15 cellular contexts compared by ENCODE assay signal in the genomic region with DNA sequence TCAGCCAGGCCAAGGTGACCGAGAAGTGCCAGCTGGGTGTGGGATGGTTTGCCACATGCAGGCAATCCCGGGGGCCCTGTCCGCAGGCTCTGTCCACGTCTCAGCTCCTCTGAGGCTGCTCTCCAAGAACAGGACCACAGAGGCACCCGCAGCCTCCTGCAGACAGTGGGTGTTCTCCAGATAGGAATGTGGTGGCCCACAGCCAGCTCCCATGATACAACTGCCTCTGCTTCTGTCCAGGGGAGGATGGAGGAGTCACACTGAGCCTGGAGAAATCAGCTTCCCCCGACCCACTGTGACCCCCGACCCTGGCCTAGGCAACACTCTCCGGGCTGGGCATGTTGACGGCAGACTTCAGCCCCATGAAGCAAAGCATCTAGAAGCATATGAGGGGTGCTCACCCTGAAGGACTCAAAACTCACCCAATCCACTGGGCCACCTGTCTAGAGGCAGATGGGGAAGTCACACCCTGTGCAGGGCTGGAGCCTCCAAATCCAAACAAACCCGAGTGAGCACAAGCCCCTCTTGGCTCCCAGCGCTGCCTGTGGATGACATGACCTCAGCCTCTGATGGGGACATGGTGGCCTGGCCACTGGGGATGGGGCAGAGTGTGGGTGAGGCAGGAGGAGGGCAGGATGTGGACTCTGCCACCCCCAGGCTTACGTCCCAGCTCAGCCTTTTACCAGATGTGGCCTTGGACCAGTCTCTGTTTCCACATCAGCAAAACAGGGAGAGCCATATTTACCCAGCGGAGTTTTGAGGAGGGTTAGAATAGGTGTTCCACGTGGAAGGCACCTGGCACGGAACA.
DNase-seq lines count a peak whose midpoint lies in the region; ATAC-seq, FAIRE-seq and TF ChIP-seq lines count a peak whose summit lies in the region.
"Had no signal": no experiment of that assay in that cellular context is flagged by ENCODE, and none has a peak within 500 bp of the region (broad histone marks: within the 10 kb centered on the region; RNA-seq: fewer than 3 reads in every experiment).

No MANE protein-coding gene starts in this region.

- H4K8ac ChIP-seq in mesenchymal stem cell (ENCODE audit: low read length) = no peak overlapping the region

- no peak overlapping the region for H3K18ac ChIP-seq in mesenchymal stem cell (ENCODE audit: low read depth in 1 of 2, low read length in 2 of 2)

- no peak overlapping the region for H3K27ac Mint-ChIP-seq in CD8-positive, alpha-beta T cell
- H3K27ac Mint-ChIP-seq in activated T-helper 17 cell treated with anti-CD3 and anti-CD28 coated beads, Interleukin-2, amount 50 U/mL, for 72 hours = no peak overlapping the region
- H3K27ac Mint-ChIP-seq: activated T-cell treated with anti-CD3 and anti-CD28 coated beads, Interleukin-2, amount 50 U/mL, for 72 hours had no signal

- no peak overlapping the region for H3K4ac ChIP-seq in mesenchymal stem cell (ENCODE audit: low read depth in 1 of 2, low read length in 2 of 2)

- H2AK5ac ChIP-seq in mesenchymal stem cell (ENCODE audit: low read length, severe bottlenecking) = peak overlapping the region; percentile 4

- no peaks in the 10 kb centered on the region for H3K27me3 Mint-ChIP-seq in CD8-positive, alpha-beta T cell (ENCODE audit: low read depth)
- peaks cover 3% of the 10 kb centered on the region for H3K27me3 Mint-ChIP-seq in activated T-helper 17 cell treated with anti-CD3 and anti-CD28 coated beads, Interleukin-2, amount 50 U/mL, for 72 hours

- H3K4me1 ChIP-seq in body of pancreas (no peaks in the 10 kb centered on the region), mesenchymal stem cell (ENCODE audit: control insufficient read depth, insufficient read depth, low read depth, low read length) (peaks cover 47% of the 10 kb centered on the region)
- H3K4me1 ChIP-seq in CD8-positive, alpha-beta T cell (ENCODE audit: insufficient read depth, low read length) = no peaks in the 10 kb centered on the region

- H3K4me1 Mint-ChIP-seq in CD8-positive, alpha-beta T cell (ENCODE audit: low read depth) = no peaks in the 10 kb centered on the region
- no peaks in the 10 kb centered on the region for H3K4me1 Mint-ChIP-seq in activated T-helper 17 cell treated with anti-CD3 and anti-CD28 coated beads, Interleukin-2, amount 50 U/mL, for 72 hours

- H3K79me1 ChIP-seq in mesenchymal stem cell (replicated peaks; ENCODE audit: low read length, poor library complexity, severe bottlenecking) = no peaks in the 10 kb centered on the region

- H3K36me3 Mint-ChIP-seq in CD8-positive, alpha-beta T cell = no peaks in the 10 kb centered on the region
- H3K36me3 Mint-ChIP-seq in activated T-helper 17 cell treated with anti-CD3 and anti-CD28 coated beads, Interleukin-2, amount 50 U/mL, for 72 hours (ENCODE audit: low read depth) = no peaks in the 10 kb centered on the region

- no peak overlapping the region for H3K23ac ChIP-seq in mesenchymal stem cell (ENCODE audit: low read length in 2 of 2)

- H2AFZ ChIP-seq in mesenchymal stem cell (ENCODE audit: low read depth, low read length) = no peak overlapping the region

- no peak overlapping the region for H2BK12ac ChIP-seq in mesenchymal stem cell (ENCODE audit: low read length in 2 of 2)

- POLR2A ChIA-PET in CD8-positive, alpha-beta T cell (lab: Charles Lee) = no interaction called here

- TF ChIP-seq CTCF in body of pancreas (IDR thresholded peaks at IDR 0.05) = no peak
- TF ChIP-seq CTCF in CD8-positive, alpha-beta T cell (IDR thresholded peaks at IDR 0.05) = no peak

- H3K4me3 ChIP-seq in body of pancreas (no peak overlapping the region), mesenchymal stem cell (ENCODE audit: insufficient read depth in 1 of 2, low read depth in 1 of 2, low read length in 2 of 2) (no peak overlapping the region)
- H3K4me3 ChIP-seq in CD8-positive, alpha-beta T cell (ENCODE audit: low read depth, low read length) = no peak overlapping the region

- ATAC-seq in body of pancreas (no peak), HG03469 (IDR thresholded peaks at IDR 0.05; ENCODE audit: unreplicated experiment) (no peak)
- ATAC-seq in CD8-positive, alpha-beta T cell = no peak
- no peak for ATAC-seq in activated T-helper 17 cell treated with anti-CD3 and anti-CD28 coated beads, Interleukin-2, amount 50 U/mL, for 72 hours (replicated peaks)
- ATAC-seq: activated T-cell treated with anti-CD3 and anti-CD28 coated beads, Interleukin-2, amount 50 U/mL, for 72 hours had no signal

- TF ChIP-seq POLR2A in body of pancreas (IDR thresholded peaks at IDR 0.05) = no peak

- FAIRE-seq in HTR-8/SVneo (lab: Jason Lieb, UNC) = no peak
- FAIRE-seq: bronchial epithelial cell had no signal

- H3K27ac ChIP-seq in body of pancreas (no peak overlapping the region), mesenchymal stem cell (ENCODE audit: low read length, poor library complexity, severe bottlenecking) (no peak overlapping the region)
- no peak overlapping the region for H3K27ac ChIP-seq in CD8-positive, alpha-beta T cell (ENCODE audit: low read depth, low read length)
- H3K27ac ChIP-seq: HL-60 had no signal

- no peak overlapping the region for H2BK120ac ChIP-seq in mesenchymal stem cell (ENCODE audit: low read depth, low read length)

- no peak overlapping the region for H2BK5ac ChIP-seq in mesenchymal stem cell (ENCODE audit: low read depth, low read length, poor library complexity, severe bottlenecking)

- H3K9ac ChIP-seq in mesenchymal stem cell (ENCODE audit: low read length) = no peak overlapping the region

- CTCF ChIA-PET in CD8-positive, alpha-beta T cell (lab: Charles Lee) = interaction anchor here (0.6 kb wide), 1 partner anchor 141 kb away, joined by 3 read pairs; no protein-coding TSS in a partner anchor

- peak; percentile 81 for DNase-seq in A172 (ENCODE audit: low spot score)
- peak; percentile 59 for DNase-seq in HTR-8/SVneo (ENCODE audit: insufficient read length, low spot score)
- peak; percentile 17 to 47 (median 32) for DNase-seq in body of pancreas
- DNase-seq in mesenchymal stem cell = no peak
- DNase-seq in CD8-positive, alpha-beta T cell = no peak
- DNase-seq in DMS153 (lab: John Stamatoyannopoulos, UW) = no peak
- DNase-seq: activated CD4-positive, CD25-positive, alpha-beta regulatory T cell treated with anti-CD3 and anti-CD28 coated beads, Interleukin-2, amount 50 U/mL, for 72 hours; activated T-cell treated with anti-CD3 and anti-CD28 coated beads, Interleukin-2, amount 50 U/mL, for 72 hours; GDM1; NCI-H510A; trophoblast cell had no signal

- no peaks in the 10 kb centered on the region for H3K27me3 ChIP-seq in body of pancreas
- H3K27me3 ChIP-seq in mesenchymal stem cell (ENCODE audit: control insufficient read depth in 1 of 2, insufficient read depth in 1 of 2, low read length in 2 of 2) = peaks cover 0 to 63% of the 10 kb centered on the region in 2 experiments
- no peaks in the 10 kb centered on the region for H3K27me3 ChIP-seq in CD8-positive, alpha-beta T cell (ENCODE audit: insufficient read depth, low read length)

- H3K4me2 ChIP-seq in mesenchymal stem cell (ENCODE audit: low read length, poor library complexity, severe bottlenecking) = no peak overlapping the region

- H4K91ac ChIP-seq in mesenchymal stem cell (ENCODE audit: low read length) = peak overlapping the region; percentile 25

- no peaks in the 10 kb centered on the region for H3K36me3 ChIP-seq in body of pancreas (replicated peaks in 1 of 2; ENCODE audit: insufficient read depth in 1 of 2, low read depth in 2 of 2)
- H3K36me3 ChIP-seq in mesenchymal stem cell (ENCODE audit: control insufficient read depth in 1 of 2, insufficient read depth in 2 of 2, low read depth in 1 of 2, low read length in 2 of 2) = peaks cover 0 to 2% of the 10 kb centered on the region in 2 experiments
- no peaks in the 10 kb centered on the region for H3K36me3 ChIP-seq in CD8-positive, alpha-beta T cell (ENCODE audit: insufficient read depth, low read length)

- intact Hi-C loops in body of pancreas (cut with DNase I) = no loop called here
- intact Hi-C loops in CD8-positive, alpha-beta T cell (cut with DNase I, micrococcal nuclease) = no loop called here

- no peak overlapping the region for H3K14ac ChIP-seq in mesenchymal stem cell (ENCODE audit: low read length in 2 of 2)

- H3K9me3 Mint-ChIP-seq in CD8-positive, alpha-beta T cell = no peaks in the 10 kb centered on the region
- no peaks in the 10 kb centered on the region for H3K9me3 Mint-ChIP-seq in activated T-helper 17 cell treated with anti-CD3 and anti-CD28 coated beads, Interleukin-2, amount 50 U/mL, for 72 hours
- H3K9me3 Mint-ChIP-seq: activated T-cell treated with anti-CD3 and anti-CD28 coated beads, Interleukin-2, amount 50 U/mL, for 72 hours had no signal

- no peak overlapping the region for H3K4me3 Mint-ChIP-seq in CD8-positive, alpha-beta T cell
- no peak overlapping the region for H3K4me3 Mint-ChIP-seq in activated T-helper 17 cell treated with anti-CD3 and anti-CD28 coated beads, Interleukin-2, amount 50 U/mL, for 72 hours
- H3K4me3 Mint-ChIP-seq: activated T-cell treated with anti-CD3 and anti-CD28 coated beads, Interleukin-2, amount 50 U/mL, for 72 hours had no signal

- no peaks in the 10 kb centered on the region for H3K9me3 ChIP-seq in body of pancreas
- H3K9me3 ChIP-seq in mesenchymal stem cell (ENCODE audit: control insufficient read depth, low read length) = no peaks in the 10 kb centered on the region
- H3K9me3 ChIP-seq in CD8-positive, alpha-beta T cell (ENCODE audit: low read length) = no peaks in the 10 kb centered on the region

- no peak overlapping the region for H2BK15ac ChIP-seq in mesenchymal stem cell (ENCODE audit: low read depth, poor library complexity, severe bottlenecking)

- WGBS in body of pancreas, 2 donors = 48 to 60% methylated on average over 4 to 15 of the region's 15 CpGs
- 87% methylated on average over 15 of the region's 15 CpGs for WGBS in mesenchymal stem cell

Comparison
In these comparisons a context has a peak if more than half of its experiments do, and no peak if none do; other contexts are left out.
1. DNase-seq: peak in A172 (single experiment), HTR-8/SVneo (single experiment) and body of pancreas (4 of 4); none in mesenchymal stem cell (single experiment), CD8-positive, alpha-beta T cell (0 of 7) and DMS153 (single experiment).